Comparison of ENCODE assay signal across 13 cellular contexts in the genomic region with DNA sequence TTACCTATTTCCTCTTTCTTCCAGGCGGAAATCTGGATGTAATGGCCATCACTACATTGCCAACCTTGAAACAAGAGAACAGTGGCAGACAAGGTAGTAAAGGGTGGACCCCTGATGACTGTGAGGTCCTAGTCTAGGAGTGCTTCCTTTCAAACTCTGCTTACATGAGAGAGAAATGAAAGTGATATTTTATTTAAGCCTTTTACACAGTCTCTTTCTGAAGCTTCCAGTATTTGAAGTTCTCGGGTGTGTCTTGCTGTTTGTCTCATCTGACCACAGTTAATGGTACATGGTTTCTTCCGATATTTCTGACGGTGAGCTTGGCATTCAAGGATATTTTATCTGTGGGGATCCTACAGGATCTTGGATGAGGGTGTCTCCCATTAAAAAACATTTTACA.
DNase-seq lines count a peak whose midpoint lies in the region; ATAC-seq and TF ChIP-seq lines count a peak whose summit lies in the region.
"Had no signal": no experiment of that assay in that cellular context is flagged by ENCODE, and none has a peak within 500 bp of the region (broad histone marks: within the 10 kb centered on the region; RNA-seq: fewer than 3 reads in every experiment).

No MANE protein-coding gene starts in this region.

- no peak for TF ChIP-seq EP300 in suprapubic skin (IDR thresholded peaks at IDR 0.05)

- no peak overlapping the region for H3K27ac ChIP-seq in CD8-positive, alpha-beta T cell (ENCODE audit: low read depth, low read length)
- no peak overlapping the region for H3K27ac ChIP-seq in suprapubic skin

- H3K36me3 Mint-ChIP-seq in CD8-positive, alpha-beta T cell = peaks cover 7% of the 10 kb centered on the region
- peaks cover 0 to 7% of the 10 kb centered on the region in 2 donors for H3K36me3 Mint-ChIP-seq in activated naive CD4-positive, alpha-beta T cell treated with anti-CD3 and anti-CD28 coated beads, Interleukin-2, amount 50 U/mL, for 72 hours

- H3K27me3 ChIP-seq in CD8-positive, alpha-beta T cell (ENCODE audit: insufficient read depth, low read length) = no peaks in the 10 kb centered on the region
- H3K27me3 ChIP-seq in suprapubic skin = no peaks in the 10 kb centered on the region
- no peaks in the 10 kb centered on the region for H3K27me3 ChIP-seq in HAP-1 (ENCODE audit: low read depth)

- no peak for TF ChIP-seq CTCF in CD8-positive, alpha-beta T cell (IDR thresholded peaks at IDR 0.05)
- no peak for TF ChIP-seq CTCF in suprapubic skin (IDR thresholded peaks at IDR 0.05)

- no peak for DNase-seq in CD8-positive, alpha-beta T cell
- no peak for DNase-seq in activated naive CD4-positive, alpha-beta T cell treated with anti-CD3 and anti-CD28 coated beads, Interleukin-2, amount 50 U/mL, for 72 hours (ENCODE audit: low spot score in 2 of 2)
- no peak for DNase-seq in GDM1 (lab: John Stamatoyannopoulos, UW)
- no peak for DNase-seq in NCI-H524 treated with DMSO at 0.1 percent for 48 hours (lab: John Stamatoyannopoulos, UW)
- DNase-seq in suprapubic skin (ENCODE audit: low spot score in 2 of 2) = no peak
- no peak for DNase-seq in HAP-1 (ENCODE audit: low spot score in 2 of 2)
- DNase-seq: activated CD4-positive, alpha-beta T cell treated with anti-CD3 and anti-CD28 coated beads for 1 hour; erythroblast; NCI-H1930; stimulated activated CD4-positive, alpha-beta T cell treated with anti-CD3 and anti-CD28 coated beads, Interleukin-1b, Interleukin-23, amount 100 ng/mL, for 48 hours had no signal

- H3K4me3 Mint-ChIP-seq in CD8-positive, alpha-beta T cell = peak overlapping the region; percentile 56

- peak; percentile 79 for ATAC-seq in CD8-positive, alpha-beta T cell
- ATAC-seq in GM19043 (IDR thresholded peaks at IDR 0.05; ENCODE audit: low read depth, unreplicated experiment) (peak; percentile 64), HG03097 (IDR thresholded peaks at IDR 0.05; ENCODE audit: low FRiP score, unreplicated experiment) (peak; percentile 50)
- peak; percentile 80 to 88 for ATAC-seq in activated naive CD4-positive, alpha-beta T cell treated with anti-CD3 and anti-CD28 coated beads, Interleukin-2, amount 50 U/mL, for 72 hours
- ATAC-seq: HepG2 had no signal

- POLR2A ChIA-PET in CD8-positive, alpha-beta T cell (lab: Charles Lee) = no interaction called here

- peak overlapping the region; percentile 84 for H3K27ac Mint-ChIP-seq in CD8-positive, alpha-beta T cell
- peak overlapping the region; percentile 87 to 91 for H3K27ac Mint-ChIP-seq in activated naive CD4-positive, alpha-beta T cell treated with anti-CD3 and anti-CD28 coated beads, Interleukin-2, amount 50 U/mL, for 72 hours

- H3K9me3 Mint-ChIP-seq in CD8-positive, alpha-beta T cell = no peaks in the 10 kb centered on the region
- H3K9me3 Mint-ChIP-seq in activated naive CD4-positive, alpha-beta T cell treated with anti-CD3 and anti-CD28 coated beads, Interleukin-2, amount 50 U/mL, for 72 hours = no peaks in the 10 kb centered on the region

- H3K9me3 ChIP-seq in CD8-positive, alpha-beta T cell (ENCODE audit: low read length) = no peaks in the 10 kb centered on the region
- H3K9me3 ChIP-seq in suprapubic skin (no peaks in the 10 kb centered on the region), HAP-1 (no peaks in the 10 kb centered on the region)

- TF ChIP-seq POLR2A in suprapubic skin (IDR thresholded peaks at IDR 0.05) = no peak

- intact Hi-C loops in CD8-positive, alpha-beta T cell (cut with DNase I, micrococcal nuclease) = no loop called here

- H3K4me1 Mint-ChIP-seq in CD8-positive, alpha-beta T cell (ENCODE audit: low read depth) = peaks cover 13% of the 10 kb centered on the region

- in situ Hi-C loops in HAP-1 (cut with MboI; ENCODE audit: low sequenced_read_pairs) = no loop called here

- peaks cover 18% of the 10 kb centered on the region for H3K4me1 ChIP-seq in CD8-positive, alpha-beta T cell (ENCODE audit: insufficient read depth, low read length)
- H3K4me1 ChIP-seq in suprapubic skin (peaks cover 3% of the 10 kb centered on the region), HAP-1 (no peaks in the 10 kb centered on the region)

- no peak overlapping the region for H3K4me3 ChIP-seq in CD8-positive, alpha-beta T cell (ENCODE audit: low read depth, low read length)
- no peak overlapping the region for H3K4me3 ChIP-seq in suprapubic skin
- H3K4me3 ChIP-seq in HAP-1 = no peak overlapping the region

- H3K36me3 ChIP-seq in CD8-positive, alpha-beta T cell (ENCODE audit: insufficient read depth, low read length) = no peaks in the 10 kb centered on the region
- H3K36me3 ChIP-seq in suprapubic skin (no peaks in the 10 kb centered on the region), HAP-1 (replicated peaks) (no peaks in the 10 kb centered on the region)

- 81% methylated on average over 4 of the region's 4 CpGs for WGBS in suprapubic skin

- no peaks in the 10 kb centered on the region for H3K27me3 Mint-ChIP-seq in CD8-positive, alpha-beta T cell (ENCODE audit: low read depth)

- CTCF ChIA-PET in CD8-positive, alpha-beta T cell (lab: Charles Lee) = interaction anchor here (1.0 to 1.4 kb wide), 3 partner anchors 29 to 193 kb away, joined by 3 to 5 read pairs (median 3); no protein-coding TSS in a partner anchor
